In the genomic region with DNA sequence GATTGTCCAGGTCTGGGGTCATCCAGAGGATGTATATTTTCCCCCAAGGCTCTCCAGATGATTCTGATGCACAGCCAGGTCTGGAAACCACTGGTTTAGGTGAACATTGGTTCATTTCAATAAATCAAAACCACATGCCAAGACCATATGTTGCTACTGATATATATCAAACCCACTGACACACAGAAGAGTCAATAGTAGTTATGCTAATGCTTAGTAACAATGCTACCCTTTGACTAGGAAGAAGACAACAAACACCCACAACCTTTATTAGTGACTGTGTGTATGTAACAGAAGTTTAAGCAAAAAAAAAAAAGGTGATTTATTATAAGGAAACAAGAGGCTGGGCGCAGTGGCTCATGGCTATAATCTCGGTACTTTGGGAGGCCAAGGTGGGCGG, we compare ENCODE assay signal across 16 cellular contexts. TPM values are rescaled to one million over a fixed set of nuclear protein-coding genes. Genes with fewer than 3 reads are reported as not detected.
DNase-seq lines count a peak whose midpoint lies in the region; ATAC-seq and TF ChIP-seq lines count a peak whose summit lies in the region.
"Had no signal": no experiment of that assay in that cellular context is flagged by ENCODE, and none has a peak within 500 bp of the region (broad histone marks: within the 10 kb centered on the region; RNA-seq: fewer than 3 reads in every experiment).

No MANE protein-coding gene starts in this region.

- H3K4me1 ChIP-seq in right atrium auricular region: no peaks in the 10 kb centered on the region
- H3K4me1 ChIP-seq: Caco-2 had no signal

- H3K27ac Mint-ChIP-seq in activated T-cell treated with anti-CD3 and anti-CD28 coated beads, Interleukin-2, amount 50 U/mL, for 72 hours: peak overlapping the region; percentile 35
- H3K27ac Mint-ChIP-seq: CD8-positive, alpha-beta memory T cell; HFFc6 had no signal

- no peaks in the 10 kb centered on the region for H3K9me3 Mint-ChIP-seq in activated T-cell treated with anti-CD3 and anti-CD28 coated beads, Interleukin-2, amount 50 U/mL, for 72 hours
- H3K9me3 Mint-ChIP-seq: CD8-positive, alpha-beta memory T cell; HFFc6 had no signal

- H3K36me3 ChIP-seq in right atrium auricular region: no peaks in the 10 kb centered on the region
- H3K36me3 ChIP-seq: BLaER1 had no signal

- H3K27ac ChIP-seq in right atrium auricular region: no peak overlapping the region
- H3K27ac ChIP-seq: 22Rv1, BLaER1, HL-60 had no signal

- H3K9me3 ChIP-seq in right atrium auricular region: no peaks in the 10 kb centered on the region
- H3K9me3 ChIP-seq: Caco-2 had no signal

- DNase-seq in NCI-H2171 treated with DMSO at 0.1 percent for 48 hours (lab: John Stamatoyannopoulos, UW) (peak; percentile 41), NCI-H2171 (lab: John Stamatoyannopoulos, UW) (no peak), RPMI7951 (ENCODE audit: low read depth) (peak; percentile 26), right atrium auricular region (ENCODE audit: low spot score) (no peak)
- DNase-seq in activated T-cell treated with anti-CD3 and anti-CD28 coated beads, Interleukin-2, amount 50 U/mL, for 72 hours: no peak
- DNase-seq in activated T-cell treated with anti-CD3 and anti-CD28 coated beads, Interleukin-2, amount 50 U/mL, for 48 hours: no peak
- DNase-seq: Caco-2; CD8-positive, alpha-beta memory T cell; DMS79; HCEC 1CT; HFFc6 had no signal

- H3K4me1 Mint-ChIP-seq in activated T-cell treated with anti-CD3 and anti-CD28 coated beads, Interleukin-2, amount 50 U/mL, for 72 hours (ENCODE audit: low read depth): no peaks in the 10 kb centered on the region

- peaks cover 1% of the 10 kb centered on the region for H3K27me3 Mint-ChIP-seq in activated T-cell treated with anti-CD3 and anti-CD28 coated beads, Interleukin-2, amount 50 U/mL, for 72 hours (ENCODE audit: low read depth)

- no peak overlapping the region for H3K4me3 Mint-ChIP-seq in activated T-cell treated with anti-CD3 and anti-CD28 coated beads, Interleukin-2, amount 50 U/mL, for 72 hours
- H3K4me3 Mint-ChIP-seq: CD8-positive, alpha-beta memory T cell; HFFc6 had no signal

- peak; percentile 64 to 90 for ATAC-seq in activated T-cell treated with anti-CD3 and anti-CD28 coated beads, Interleukin-2, amount 50 U/mL, for 72 hours (replicated peaks in 1 of 2)
- ATAC-seq in HG03342 (IDR thresholded peaks at IDR 0.05; ENCODE audit: unreplicated experiment): no peak
- ATAC-seq: GM12878 had no signal

- no peak for TF ChIP-seq CTCF in right atrium auricular region (IDR thresholded peaks at IDR 0.05)

- no peaks in the 10 kb centered on the region for H3K27me3 ChIP-seq in right atrium auricular region
- H3K27me3 ChIP-seq: BLaER1 had no signal

- no peak overlapping the region for H3K4me3 ChIP-seq in right atrium auricular region
- H3K4me3 ChIP-seq: BLaER1, GM12878 had no signal

- no peaks in the 10 kb centered on the region for H3K36me3 Mint-ChIP-seq in activated T-cell treated with anti-CD3 and anti-CD28 coated beads, Interleukin-2, amount 50 U/mL, for 72 hours (ENCODE audit: insufficient read depth in 2 of 2)
- H3K36me3 Mint-ChIP-seq: CD8-positive, alpha-beta memory T cell had no signal

RNA-seq across cellular contexts. Expression of gene POU2F1, which starts 35.6 kb away (rescaled TPM):
- total RNA-seq in activated T-cell treated with anti-CD3 and anti-CD28 coated beads, Interleukin-2, amount 50 U/mL, for 72 hours: 10 to 100 TPM; 29.4 to 39.6 TPM
- total RNA-seq in RPMI7951 (2014; rRNA removed; shearing (Covaris generic)): 6.1 and 8.4 TPM in 2 replicates
- 10 to 100 TPM in 1 of 2 donors, 1 to 10 TPM in 1; 7.7 to 10.9 TPM for total RNA-seq in right atrium auricular region

Comparison
In these comparisons a context has a peak if more than half of its experiments do, and no peak if none do; other contexts are left out.
1. DNase-seq: peak in NCI-H2171 treated with DMSO at 0.1 percent for 48 hours (single experiment) and RPMI7951 (single experiment); none in NCI-H2171 (single experiment), activated T-cell treated with anti-CD3 and anti-CD28 coated beads, Interleukin-2, amount 50 U/mL, for 72 hours (0 of 2), activated T-cell treated with anti-CD3 and anti-CD28 coated beads, Interleukin-2, amount 50 U/mL, for 48 hours (0 of 2) and right atrium auricular region (single experiment).